8 cellular contexts compared by ENCODE assay signal in genomic region chr16:10385725-10386516, GRCh38. TPM values are rescaled to one million over a fixed set of nuclear protein-coding genes. Genes with fewer than 3 reads are reported as not detected.
A peak's percentile ranks its signal among the peaks of the same experiment; 100 is the strongest.
DNase-seq lines count a peak whose midpoint lies in the region; ATAC-seq and TF ChIP-seq lines count a peak whose summit lies in the region.

Gene ATF7IP2, plus strand, starts transcription at chr16:10386061. Its CDS starts 44,560 bp downstream, at chr16:10430621.

- H3K4me1 Mint-ChIP-seq in natural killer cell treated with Interleukin-12 subunit alpha and Interleukin-12 subunit beta and Interleukin-15 and Interleukin-18, amount 100 ng/mL, for 72 hours (ENCODE audit: low read depth in 2 of 2), result peaks cover 30 to 35% of the 10 kb centered on the region in 2 donors

- ATAC-seq in GM18511 (IDR thresholded peaks at IDR 0.05; ENCODE audit: unreplicated experiment) (peak; percentile 90), HG02973 (IDR thresholded peaks at IDR 0.05; ENCODE audit: unreplicated experiment) (peak; percentile 89)
- ATAC-seq in natural killer cell treated with Interleukin-12 subunit alpha and Interleukin-12 subunit beta and Interleukin-15 and Interleukin-18, amount 100 ng/mL, for 72 hours, result peak; percentile 98

- no peaks in the 10 kb centered on the region for H3K27me3 Mint-ChIP-seq in natural killer cell treated with Interleukin-12 subunit alpha and Interleukin-12 subunit beta and Interleukin-15 and Interleukin-18, amount 100 ng/mL, for 72 hours

- peak within 1 kb of the TSS; percentile 92 to 95 for H3K27ac Mint-ChIP-seq in natural killer cell treated with Interleukin-12 subunit alpha and Interleukin-12 subunit beta and Interleukin-15 and Interleukin-18, amount 100 ng/mL, for 72 hours

- peak; percentile 98 for DNase-seq in OCI-M1 (lab: John Stamatoyannopoulos, UW)
- peak; percentile 65 to 75 for DNase-seq in activated T-helper 1 cell treated with anti-CD3 and anti-CD28 coated beads, Interleukin-2, amount 50 U/mL, for 16 hours (ENCODE audit: low read depth in 1 of 2, low spot score in 1 of 2)
- DNase-seq in fibroblast of pulmonary artery (ENCODE audit: low read depth), result peak; percentile 91
- DNase-seq in natural killer cell treated with Interleukin-12 subunit alpha and Interleukin-12 subunit beta and Interleukin-15 and Interleukin-18, amount 100 ng/mL, for 72 hours (ENCODE audit: low spot score), result peak; percentile 96
- DNase-seq in stimulated activated naive CD4-positive, alpha-beta T cell (lab: John Stamatoyannopoulos, UW), result peak; percentile 68 to 87 (median 78)
- DNase-seq in DMS53 (lab: John Stamatoyannopoulos, UW), result no peak

- peak within 1 kb of the TSS; percentile 90 for H3K4me3 Mint-ChIP-seq in natural killer cell treated with Interleukin-12 subunit alpha and Interleukin-12 subunit beta and Interleukin-15 and Interleukin-18, amount 100 ng/mL, for 72 hours

- peaks cover 14% of the 10 kb centered on the region for H3K36me3 Mint-ChIP-seq in natural killer cell treated with Interleukin-12 subunit alpha and Interleukin-12 subunit beta and Interleukin-15 and Interleukin-18, amount 100 ng/mL, for 72 hours

- TF ChIP-seq CTCF in fibroblast of pulmonary artery (IDR thresholded peaks at IDR 0.05; ENCODE audit: low read length, missing control alignments), result no peak

- no peaks in the 10 kb centered on the region for H3K9me3 Mint-ChIP-seq in natural killer cell treated with Interleukin-12 subunit alpha and Interleukin-12 subunit beta and Interleukin-15 and Interleukin-18, amount 100 ng/mL, for 72 hours

- H3K4me3 ChIP-seq in fibroblast of pulmonary artery (replicated peaks; ENCODE audit: low read depth, low read length), result peak within 1 kb of the TSS; percentile 73

RNA-seq across cellular contexts. Expression of gene ATF7IP2, which starts in this region (rescaled TPM):
- total RNA-seq in natural killer cell treated with Interleukin-12 subunit alpha and Interleukin-12 subunit beta and Interleukin-15 and Interleukin-18, amount 100 ng/mL, for 72 hours, result 10 to 100 TPM; 23.0 to 33.2 TPM
